ENCODE assay signal across 24 cellular contexts in genomic region chr18:59629894-59630293, GRCh38.
DNase-seq lines count a peak whose midpoint lies in the region; ATAC-seq and TF ChIP-seq lines count a peak whose summit lies in the region.
"Had no signal": no experiment of that assay in that cellular context is flagged by ENCODE, and none has a peak within 500 bp of the region (broad histone marks: within the 10 kb centered on the region; RNA-seq: fewer than 3 reads in every experiment).

No MANE protein-coding gene starts in this region.

- H3K27me3 ChIP-seq in adipocyte (replicated peaks; ENCODE audit: control insufficient read depth, insufficient read depth, low read length) (no peaks in the 10 kb centered on the region), left ventricle myocardium inferior (ENCODE audit: low read depth) (no peaks in the 10 kb centered on the region), esophagus squamous epithelium (peaks cover 0 to 8% (median 0%) of the 10 kb centered on the region in 4 donors)
- H3K27me3 ChIP-seq: gastroesophageal sphincter, neural progenitor cell, Peyer's patch had no signal

- peaks cover 5% of the 10 kb centered on the region for H3K9me3 ChIP-seq in adipocyte (ENCODE audit: control insufficient read depth, low read length)
- H3K9me3 ChIP-seq in left ventricle myocardium inferior (replicated peaks) = peaks cover 6% of the 10 kb centered on the region
- H3K9me3 ChIP-seq in esophagus squamous epithelium = no peaks in the 10 kb centered on the region
- H3K9me3 ChIP-seq: gastroesophageal sphincter, mucosa of descending colon, Peyer's patch, prostate gland had no signal

- H3K27ac ChIP-seq in left ventricle myocardium inferior (replicated peaks) (no peak overlapping the region), esophagus squamous epithelium (no peak overlapping the region)
- H3K27ac ChIP-seq: epithelial cell of prostate, gastroesophageal sphincter, neural progenitor cell, Peyer's patch, prostate gland had no signal

- TF ChIP-seq CTCF in left ventricle myocardium inferior (IDR thresholded peaks at IDR 0.05; ENCODE audit: borderline replicate concordance) (no peak), esophagus squamous epithelium (IDR thresholded peaks at IDR 0.05) (no peak)

- DNase-seq in AG20443 (ENCODE audit: low spot score) (peak; percentile 21), adipocyte (ENCODE audit: low read depth) (peak; percentile 37), left ventricle myocardium inferior (peak; percentile 30), sciatic nerve (ENCODE audit: low spot score) (no peak), esophagus squamous epithelium (lab: John Stamatoyannopoulos, UW) (no peak), HCEC 1CT (no peak), NCI-H774 (lab: John Stamatoyannopoulos, UW) (no peak), AG08396 (ENCODE audit: low spot score) (no peak)
- DNase-seq: activated CD4-positive, alpha-beta memory T cell treated with anti-CD3 and anti-CD28 coated beads, Interleukin-2, amount 10 ng/mL, durations not matched to agents 7 days and 5 days; CD4-positive, CD25-positive, alpha-beta regulatory T cell; cerebellar nuclear complex; HFFc6; hippocampal formation; immature natural killer cell; mucosa of descending colon; NCI-H510A; Peyer's patch; small intestine; stimulated activated CD4-positive, alpha-beta T cell treated with anti-CD3 and anti-CD28 coated beads, Interleukin-1b, Interleukin-23, amount 100 ng/mL, for 48 hours had no signal

- H3K4me3 ChIP-seq in adipocyte (ENCODE audit: low read length) (no peak overlapping the region), left ventricle myocardium inferior (no peak overlapping the region), esophagus squamous epithelium (no peak overlapping the region)
- H3K4me3 ChIP-seq: gastroesophageal sphincter, mucosa of descending colon, neural progenitor cell, Peyer's patch, prostate gland had no signal

- intact Hi-C loops in left ventricle myocardium inferior (cut with micrococcal nuclease) = loop anchor here (5.0 kb wide), 1 partner anchor 192 kb away; no protein-coding TSS in a partner anchor
- intact Hi-C loops in sciatic nerve (cut with DNase I) = no loop called here
- intact Hi-C loops in esophagus squamous epithelium (cut with DNase I) = no loop called here

- WGBS in esophagus squamous epithelium, 2 donors = 59% methylated on average over 6 of the region's 6 CpGs

- H3K4me1 ChIP-seq in adipocyte (ENCODE audit: control insufficient read depth, insufficient read depth, low read length) = peaks cover 44% of the 10 kb centered on the region
- H3K4me1 ChIP-seq in left ventricle myocardium inferior = peaks cover 7% of the 10 kb centered on the region
- peaks cover 0 to 4% (median 0%) of the 10 kb centered on the region in 3 donors for H3K4me1 ChIP-seq in esophagus squamous epithelium
- H3K4me1 ChIP-seq: gastroesophageal sphincter, Peyer's patch, prostate gland had no signal

- peak overlapping the region; percentile 39 for H3K9ac ChIP-seq in adipocyte (ENCODE audit: low read length)
- H3K9ac ChIP-seq: neural progenitor cell had no signal

- TF ChIP-seq POLR2A in esophagus squamous epithelium (IDR thresholded peaks at IDR 0.05) = no peak

- peak; percentile 58 for ATAC-seq in sciatic nerve
- ATAC-seq: activated CD4-positive, CD25-positive, alpha-beta regulatory T cell treated with anti-CD3 and anti-CD28 coated beads, Interleukin-2, amount 50 U/mL, for 24 hours; gastroesophageal sphincter; mucosa of descending colon had no signal

- H3K36me3 ChIP-seq in adipocyte (ENCODE audit: control insufficient read depth, insufficient read depth, low read length, severe bottlenecking) (no peaks in the 10 kb centered on the region), left ventricle myocardium inferior (no peaks in the 10 kb centered on the region), esophagus squamous epithelium (no peaks in the 10 kb centered on the region)
- H3K36me3 ChIP-seq: gastroesophageal sphincter, neural progenitor cell, Peyer's patch, prostate gland had no signal

Comparison
In these comparisons a context has a peak if more than half of its experiments do, and no peak if none do; other contexts are left out.
1. DNase-seq: peak in AG20443 (single experiment), adipocyte (single experiment) and left ventricle myocardium inferior (single experiment); none in sciatic nerve (single experiment), esophagus squamous epithelium (single experiment), HCEC 1CT (single experiment), NCI-H774 (single experiment) and AG08396 (single experiment).